In genomic region chrX:15167826-15168225, GRCh38 we compare ENCODE assay signal across 11 cellular contexts.
DNase-seq lines count a peak whose midpoint lies in the region.
"Had no signal": no experiment of that assay in that cellular context is flagged by ENCODE, and none has a peak within 500 bp of the region (broad histone marks: within the 10 kb centered on the region; RNA-seq: fewer than 3 reads in every experiment).

No MANE protein-coding gene starts in this region.

- DNase-seq in DMS 273 (lab: John Stamatoyannopoulos, UW; ENCODE audit: unreplicated experiment) (peak; percentile 38), DMS 273 treated with DMSO at 0.1 percent for 48 hours (lab: John Stamatoyannopoulos, UW) (no peak), NCI-H2171 (lab: John Stamatoyannopoulos, UW) (peak; percentile 7), NCI-H82 treated with DMSO at 0.1 percent for 48 hours (lab: John Stamatoyannopoulos, UW; ENCODE audit: unreplicated experiment) (peak; percentile 81), cerebellum (ENCODE audit: low spot score) (peak; percentile 10), NCI-H1436 (lab: John Stamatoyannopoulos, UW) (no peak)
- no peak for DNase-seq in stimulated activated CD8-positive, alpha-beta memory T cell treated with anti-CD3 and anti-CD28 coated beads, Interleukin-4, amount 100 ng/mL, for 48 hours
- DNase-seq: AML-193; CD4-positive, CD25-positive, alpha-beta regulatory T cell; DMS79; GM23248 had no signal

Comparison
In these comparisons a context has a peak if more than half of its experiments do, and no peak if none do; other contexts are left out.
1. DNase-seq: peak in DMS 273 (single experiment), NCI-H2171 (single experiment), NCI-H82 treated with DMSO at 0.1 percent for 48 hours (single experiment) and cerebellum (single experiment); none in DMS 273 treated with DMSO at 0.1 percent for 48 hours (single experiment), stimulated activated CD8-positive, alpha-beta memory T cell treated with anti-CD3 and anti-CD28 coated beads, Interleukin-4, amount 100 ng/mL, for 48 hours (single experiment) and NCI-H1436 (single experiment).